Comparison of ENCODE assay signal across 21 cellular contexts in genomic region chr6:38805127-38805655, GRCh38.
DNase-seq lines count a peak whose midpoint lies in the region; ATAC-seq, FAIRE-seq and TF ChIP-seq lines count a peak whose summit lies in the region.
"Had no signal": no experiment of that assay in that cellular context is flagged by ENCODE, and none has a peak within 500 bp of the region (broad histone marks: within the 10 kb centered on the region; RNA-seq: fewer than 3 reads in every experiment).

No MANE protein-coding gene starts in this region.

- H3K27me3 Mint-ChIP-seq in neural progenitor cell (ENCODE audit: insufficient read depth, low read depth) = peaks cover 2% of the 10 kb centered on the region
- H3K27me3 Mint-ChIP-seq: IgD-negative memory B cell had no signal

- H3K9me3 Mint-ChIP-seq in neural progenitor cell = no peaks in the 10 kb centered on the region
- H3K9me3 Mint-ChIP-seq: IgD-negative memory B cell had no signal

- DNase-seq in D721Med (ENCODE audit: insufficient read length, low spot score) (no peak), astrocyte of the spinal cord (ENCODE audit: low read depth, low spot score) (peak; percentile 10), foreskin keratinocyte (no peak), neural progenitor cell (ENCODE audit: low spot score) (no peak), ascending aorta (ENCODE audit: low spot score in 2 of 2) (no peak), activated T-cell treated with anti-CD3 and anti-CD28 coated beads for 4 hours (no peak)
- DNase-seq: Caco-2; CD4-positive, alpha-beta memory T cell; DND-41; NCI-H1694 treated with DMSO at 0.1 percent for 48 hours; NCI-H2081 treated with DMSO at 0.1 percent for 48 hours; NCI-H2171 treated with DMSO at 0.1 percent for 48 hours; NCI-H446; SIG-M5 had no signal

- H3K4me3 Mint-ChIP-seq in neural progenitor cell = no peak overlapping the region
- H3K4me3 Mint-ChIP-seq: CD4-positive, alpha-beta memory T cell; IgD-negative memory B cell had no signal

- intact Hi-C loops in ascending aorta (cut with DNase I) = no loop called here

- FAIRE-seq in D721Med (lab: Jason Lieb, UNC) = peak; percentile 46
- FAIRE-seq: GM12891 had no signal

- in situ Hi-C loops in astrocyte of the spinal cord (cut with HindIII; ENCODE audit: low sequenced_read_pairs) = no loop called here

- TF ChIP-seq CTCF in D721Med (IDR thresholded peaks at IDR 0.05; ENCODE audit: insufficient read depth, missing control alignments) = peak; percentile 21
- TF ChIP-seq CTCF in OCI-LY3 (IDR thresholded peaks at IDR 0.05; ENCODE audit: low read depth, low read length) = peak; percentile 54
- TF ChIP-seq CTCF in astrocyte of the spinal cord (IDR thresholded peaks at IDR 0.05; ENCODE audit: low read depth, low read length) = no peak
- TF ChIP-seq CTCF in foreskin keratinocyte (conservative IDR thresholded peaks at IDR 0.05) = peak; percentile 47
- TF ChIP-seq CTCF in neural progenitor cell (IDR thresholded peaks at IDR 0.05) = no peak
- no peak for TF ChIP-seq CTCF in ascending aorta (IDR thresholded peaks at IDR 0.05)

- no peak overlapping the region for H3K27ac Mint-ChIP-seq in neural progenitor cell
- H3K27ac Mint-ChIP-seq: CD4-positive, alpha-beta memory T cell; IgD-negative memory B cell had no signal

- no peak overlapping the region for H3K4me3 ChIP-seq in OCI-LY3 (ENCODE audit: low read length)
- H3K4me3 ChIP-seq in astrocyte of the spinal cord (ENCODE audit: low read depth, low read length) = no peak overlapping the region
- no peak overlapping the region for H3K4me3 ChIP-seq in neural progenitor cell
- H3K4me3 ChIP-seq in ascending aorta = no peak overlapping the region
- H3K4me3 ChIP-seq: BLaER1, HAP-1 had no signal

- H3K27ac ChIP-seq in OCI-LY3 (ENCODE audit: low read length) = no peak overlapping the region
- H3K27ac ChIP-seq in foreskin keratinocyte = no peak overlapping the region
- H3K27ac ChIP-seq in neural progenitor cell = no peak overlapping the region
- H3K27ac ChIP-seq in ascending aorta = no peak overlapping the region
- H3K27ac ChIP-seq: BLaER1, RWPE1 had no signal

- 0 out of 2 replicates have a peak, but pooled peaks cover 4% of the 10 kb centered on the region for H3K27me3 ChIP-seq in OCI-LY3 (ENCODE audit: low read depth, low read length)
- no peaks in the 10 kb centered on the region for H3K27me3 ChIP-seq in foreskin keratinocyte
- no peaks in the 10 kb centered on the region for H3K27me3 ChIP-seq in neural progenitor cell
- H3K27me3 ChIP-seq in ascending aorta = no peaks in the 10 kb centered on the region
- H3K27me3 ChIP-seq: BLaER1 had no signal

- H3K9ac ChIP-seq in OCI-LY3 (ENCODE audit: low read length) (no peak overlapping the region), neural progenitor cell (no peak overlapping the region)
- H3K9ac ChIP-seq: BLaER1 had no signal

- no peaks in the 10 kb centered on the region for H3K36me3 ChIP-seq in OCI-LY3 (replicated peaks; ENCODE audit: low read depth, low read length)
- H3K36me3 ChIP-seq in neural progenitor cell = no peaks in the 10 kb centered on the region
- no peaks in the 10 kb centered on the region for H3K36me3 ChIP-seq in ascending aorta
- H3K36me3 ChIP-seq: BLaER1, HAP-1 had no signal

- no peaks in the 10 kb centered on the region for H3F3A ChIP-seq in neural progenitor cell (ENCODE audit: low read depth)

- H3K36me3 Mint-ChIP-seq in neural progenitor cell = no peaks in the 10 kb centered on the region
- H3K36me3 Mint-ChIP-seq: CD4-positive, alpha-beta memory T cell; IgD-negative memory B cell had no signal

- H3K4me2 ChIP-seq in OCI-LY3 (ENCODE audit: low read length) = peak overlapping the region; percentile 31
- no peak overlapping the region for H3K4me2 ChIP-seq in neural progenitor cell
- H3K4me2 ChIP-seq: BLaER1 had no signal

- ATAC-seq in foreskin keratinocyte (no peak), GM21825 (IDR thresholded peaks at IDR 0.05; ENCODE audit: unreplicated experiment) (no peak)

- peaks cover 25% of the 10 kb centered on the region for H3K4me1 ChIP-seq in OCI-LY3 (ENCODE audit: low read length)
- no peaks in the 10 kb centered on the region for H3K4me1 ChIP-seq in foreskin keratinocyte
- no peaks in the 10 kb centered on the region for H3K4me1 ChIP-seq in neural progenitor cell
- H3K4me1 ChIP-seq in ascending aorta = no peaks in the 10 kb centered on the region
- H3K4me1 ChIP-seq: BLaER1, Caco-2, HAP-1 had no signal

- H3K79me2 ChIP-seq in OCI-LY3 (ENCODE audit: low read length) (no peaks in the 10 kb centered on the region), neural progenitor cell (ENCODE audit: low read depth) (no peaks in the 10 kb centered on the region)

- H3K4me1 Mint-ChIP-seq in neural progenitor cell = peaks cover 3% of the 10 kb centered on the region
- H3K4me1 Mint-ChIP-seq: CD4-positive, alpha-beta memory T cell had no signal

- no peak overlapping the region for H2AFZ ChIP-seq in OCI-LY3 (ENCODE audit: low read depth, low read length)
- no peak overlapping the region for H2AFZ ChIP-seq in neural progenitor cell (replicated peaks)

- H3K9me3 ChIP-seq in OCI-LY3 (ENCODE audit: insufficient read depth, low read length) (no peaks in the 10 kb centered on the region), neural progenitor cell (ENCODE audit: low read depth) (no peaks in the 10 kb centered on the region), ascending aorta (no peaks in the 10 kb centered on the region)
- H3K9me3 ChIP-seq: BLaER1, Caco-2, HAP-1 had no signal

- H4K20me1 ChIP-seq in OCI-LY3 (ENCODE audit: insufficient read depth, low read length) = no peaks in the 10 kb centered on the region
- no peaks in the 10 kb centered on the region for H4K20me1 ChIP-seq in neural progenitor cell (ENCODE audit: low read depth)
- H4K20me1 ChIP-seq: BLaER1 had no signal

Comparison
In these comparisons a context has a peak if more than half of its experiments do, and no peak if none do; other contexts are left out.
1. CTCF ChIP-seq: peak in D721Med (single experiment), OCI-LY3 (single experiment) and foreskin keratinocyte (single experiment); none in astrocyte of the spinal cord (single experiment), neural progenitor cell (single experiment) and ascending aorta (0 of 3).